Comparison of ENCODE assay signal across 8 cellular contexts in genomic region chr17:60036796-60037677, GRCh38. TPM values are rescaled to one million over a fixed set of nuclear protein-coding genes. Genes with fewer than 3 reads are reported as not detected.
DNase-seq lines count a peak whose midpoint lies in the region; ATAC-seq lines count a peak whose summit lies in the region.

No MANE protein-coding gene starts in this region.

- H3K27me3 Mint-ChIP-seq in CD4-positive, alpha-beta memory T cell: peaks cover 10 to 12% of the 10 kb centered on the region in 2 donors
- H3K27me3 Mint-ChIP-seq in T-cell: peaks cover 9 to 20% of the 10 kb centered on the region in 2 donors

- ATAC-seq in GM21717 (IDR thresholded peaks at IDR 0.05; ENCODE audit: unreplicated experiment): peak; percentile 75
- peak; percentile 87 to 98 (median 92) for ATAC-seq in T-cell (replicated peaks in 1 of 4)
- ATAC-seq in left ventricle myocardium superior: peak; percentile 88
- no peak for ATAC-seq in HG02759 (IDR thresholded peaks at IDR 0.05; ENCODE audit: unreplicated experiment)

- no peaks in the 10 kb centered on the region for H3K36me3 ChIP-seq in CD4-positive, alpha-beta memory T cell (ENCODE audit: insufficient read depth, low read length)
- peaks cover 1% of the 10 kb centered on the region for H3K36me3 ChIP-seq in adipocyte (ENCODE audit: control insufficient read depth, insufficient read depth, low read length, severe bottlenecking)

- H3K36me3 Mint-ChIP-seq in CD4-positive, alpha-beta memory T cell: peaks cover 7 to 8% of the 10 kb centered on the region in 2 donors
- H3K36me3 Mint-ChIP-seq in T-cell: peaks cover 2% of the 10 kb centered on the region

- H3K4me3 ChIP-seq in CD4-positive, alpha-beta memory T cell (ENCODE audit: low read length in 2 of 2): no peak overlapping the region
- H3K4me3 ChIP-seq in adipocyte (ENCODE audit: low read length): peak overlapping the region; percentile 29

- peaks cover 5% of the 10 kb centered on the region in 4 donors for H3K4me1 Mint-ChIP-seq in CD4-positive, alpha-beta memory T cell
- peaks cover 4 to 7% (median 4%) of the 10 kb centered on the region in 3 donors for H3K4me1 Mint-ChIP-seq in T-cell

- intact Hi-C loops in CD4-positive, alpha-beta memory T cell (cut with micrococcal nuclease): loop anchor here (5.0 to 10.0 kb wide), 6 partner anchors 125 to 722 kb away; no protein-coding TSS in a partner anchor
- intact Hi-C loops in left ventricle myocardium superior (cut with micrococcal nuclease): no loop called here

- peak; percentile 63 to 69 (median 67) for DNase-seq in CD4-positive, alpha-beta memory T cell
- DNase-seq in NCI-H1417 treated with DMSO at 0.1 percent for 48 hours (lab: John Stamatoyannopoulos, UW) (peak; percentile 5), T-cell (peak; percentile 33 to 76 (median 63)), adipocyte (ENCODE audit: low read depth) (peak; percentile 88), left ventricle myocardium superior (peak; percentile 77), retina (peak; percentile 75)

- peaks cover 4% of the 10 kb centered on the region for H3K27me3 ChIP-seq in CD4-positive, alpha-beta memory T cell (ENCODE audit: insufficient read depth, low read length)
- peaks cover 7% of the 10 kb centered on the region for H3K27me3 ChIP-seq in adipocyte (replicated peaks; ENCODE audit: control insufficient read depth, insufficient read depth, low read length)

- H3K27ac ChIP-seq in CD4-positive, alpha-beta memory T cell (ENCODE audit: low read depth, low read length): no peak overlapping the region

- H3K27ac Mint-ChIP-seq in CD4-positive, alpha-beta memory T cell: peak overlapping the region in 2 of 7 donors; percentile 13 to 53
- H3K27ac Mint-ChIP-seq in T-cell: peak overlapping the region in 1 of 2 donors; percentile 39

- H3K9ac ChIP-seq in adipocyte (ENCODE audit: low read length): peak overlapping the region; percentile 21

- CTCF ChIA-PET in CD4-positive, alpha-beta memory T cell (lab: Charles Lee; ENCODE audit: partially characterized antibody): interaction anchor here (0.6 to 7.2 kb wide), 12 partner anchors 9 to 727 kb away, joined by 3 to 76 read pairs (median 3); no protein-coding TSS in a partner anchor
- CTCF ChIA-PET in T-cell (lab: Charles Lee): interaction anchor here (0.5 to 2.9 kb wide), 9 partner anchors 10 to 829 kb away, joined by 3 to 28 read pairs (median 4); no protein-coding TSS in a partner anchor

- POLR2A ChIA-PET in CD4-positive, alpha-beta memory T cell (lab: Charles Lee; ENCODE audit: partially characterized antibody): interaction anchor here (1.0 kb wide), 1 partner anchor 284 kb away, joined by 4 read pairs; no protein-coding TSS in a partner anchor
- POLR2A ChIA-PET in T-cell (lab: Charles Lee): interaction anchor here in 1 of 2 donors (0.5 kb wide), 1 partner anchor 74 kb away, joined by 3 read pairs; no protein-coding TSS in a partner anchor

- no peak overlapping the region for H3K4me3 Mint-ChIP-seq in CD4-positive, alpha-beta memory T cell
- no peak overlapping the region for H3K4me3 Mint-ChIP-seq in T-cell

- H3K9me3 Mint-ChIP-seq in CD4-positive, alpha-beta memory T cell: no peaks in the 10 kb centered on the region
- H3K9me3 Mint-ChIP-seq in T-cell: no peaks in the 10 kb centered on the region

- H3K4me1 ChIP-seq in CD4-positive, alpha-beta memory T cell (ENCODE audit: insufficient read depth, low read length): no peaks in the 10 kb centered on the region
- peaks cover 7% of the 10 kb centered on the region for H3K4me1 ChIP-seq in adipocyte (ENCODE audit: control insufficient read depth, insufficient read depth, low read length)

- no peaks in the 10 kb centered on the region for H3K9me3 ChIP-seq in CD4-positive, alpha-beta memory T cell (ENCODE audit: control insufficient read depth in 1 of 2, low read length in 2 of 2)
- no peaks in the 10 kb centered on the region for H3K9me3 ChIP-seq in adipocyte (ENCODE audit: control insufficient read depth, low read length)

RNA-seq across cellular contexts. Expression of gene HEATR6, which starts 41.7 kb away (rescaled TPM):
- total RNA-seq in CD4-positive, alpha-beta memory T cell: 10 to 100 TPM; 18.7 to 23.5 TPM
- polyA plus RNA-seq in CD4-positive, alpha-beta memory T cell: 10 to 100 TPM; 10.5 to 16.5 TPM
- 10 to 100 TPM; 14.3 to 29.1 (median 21.9) TPM for total RNA-seq in T-cell
- total RNA-seq in left ventricle myocardium superior: 12.2 TPM

Comparison
In these comparisons a context has a peak if more than half of its experiments do, and no peak if none do; other contexts are left out.
1. DNase-seq: peak in every context shown above with its lines; median percentile 88 in adipocyte; 77 in left ventricle myocardium superior; 75 in retina; 67 in CD4-positive, alpha-beta memory T cell; 63 in T-cell; 5 in NCI-H1417 treated with DMSO at 0.1 percent for 48 hours.